26 cellular contexts compared by ENCODE assay signal in genomic region chr1:21750841-21751240, GRCh38.
"Had no signal": no experiment of that assay in that cellular context is flagged by ENCODE, and none has a peak within 500 bp of the region (broad histone marks: within the 10 kb centered on the region; RNA-seq: fewer than 3 reads in every experiment).

No MANE protein-coding gene starts in this region.

- H3K27ac Mint-ChIP-seq: mesothelial cell of epicardium; progenitor cell of endocrine pancreas; stimulated activated naive CD8-positive, alpha-beta T cell treated with anti-CD3 and anti-CD28 coated beads, Interleukin-15, amount 100 ng/mL, for 72 hours had no signal

- H3K9me3 ChIP-seq: gastroesophageal sphincter, heart left ventricle, mucosa of descending colon, neutrophil, pancreas, right lobe of liver, suprapubic skin, transverse colon, upper lobe of right lung, uterus had no signal

- H3K27me3 ChIP-seq: dorsolateral prefrontal cortex, gastroesophageal sphincter, heart left ventricle, hepatocyte, neutrophil, pancreas, right lobe of liver, suprapubic skin, transverse colon, upper lobe of right lung, uterus had no signal

- H3K9me3 Mint-ChIP-seq: mesothelial cell of epicardium; naive B cell; natural killer cell treated with Interleukin-12 subunit alpha and Interleukin-12 subunit beta and Interleukin-15 and Interleukin-18, amount 100 ng/mL, for 72 hours; neural crest cell; stimulated activated naive CD8-positive, alpha-beta T cell treated with anti-CD3 and anti-CD28 coated beads, Interleukin-15, amount 100 ng/mL, for 72 hours had no signal

- H3K27me3 Mint-ChIP-seq: naive B cell; natural killer cell treated with Interleukin-12 subunit alpha and Interleukin-12 subunit beta and Interleukin-15 and Interleukin-18, amount 100 ng/mL, for 72 hours; progenitor cell of endocrine pancreas; stimulated activated naive CD8-positive, alpha-beta T cell treated with anti-CD3 and anti-CD28 coated beads, Interleukin-15, amount 100 ng/mL, for 72 hours had no signal

- H2AFZ ChIP-seq: hepatocyte had no signal

- DNase-seq: dorsolateral prefrontal cortex; effector CD4-positive, alpha-beta T cell; heart left ventricle; kidney; mesenchymal stem cell; mucosa of descending colon; naive B cell; pancreas; right lobe of liver; small intestine; stimulated activated CD4-positive, alpha-beta T cell treated with anti-CD3 and anti-CD28 coated beads, Interleukin-15, amount 100 ng/mL, for 24 hours; stimulated activated CD4-positive, alpha-beta T cell treated with anti-CD3 and anti-CD28 coated beads, Interleukin-2, amount 100 ng/mL, for 48 hours; stimulated activated naive CD4-positive, alpha-beta T cell; stimulated activated naive CD8-positive, alpha-beta T cell treated with anti-CD3 and anti-CD28 coated beads, Interleukin-15, amount 100 ng/mL, for 72 hours; transverse colon; upper lobe of right lung; uterus had no signal

- H3K4me3 ChIP-seq: dorsolateral prefrontal cortex, gastroesophageal sphincter, heart left ventricle, hepatocyte, mucosa of descending colon, pancreas, right lobe of liver, suprapubic skin, transverse colon, upper lobe of right lung, uterus had no signal

- H3K4me1 ChIP-seq: gastroesophageal sphincter, right lobe of liver, suprapubic skin, transverse colon, upper lobe of right lung, uterus had no signal

- H3K27ac ChIP-seq: gastroesophageal sphincter, heart left ventricle, hepatocyte, neutrophil, pancreas, right lobe of liver, suprapubic skin, transverse colon, upper lobe of right lung, uterus had no signal

- ATAC-seq: gastroesophageal sphincter; heart left ventricle; left lobe of liver; mucosa of descending colon; natural killer cell treated with Interleukin-12 subunit alpha and Interleukin-12 subunit beta and Interleukin-15 and Interleukin-18, amount 100 ng/mL, for 72 hours; pancreas; right lobe of liver; stimulated activated naive CD8-positive, alpha-beta T cell treated with anti-CD3 and anti-CD28 coated beads, Interleukin-15, amount 100 ng/mL, for 72 hours; upper lobe of right lung had no signal

- H3K36me3 ChIP-seq: uterus had no signal

- H3K4me2 ChIP-seq: hepatocyte had no signal

- H3K4me3 Mint-ChIP-seq: mesothelial cell of epicardium; naive B cell; natural killer cell treated with Interleukin-12 subunit alpha and Interleukin-12 subunit beta and Interleukin-15 and Interleukin-18, amount 100 ng/mL, for 72 hours; neural crest cell; stimulated activated naive CD8-positive, alpha-beta T cell treated with anti-CD3 and anti-CD28 coated beads, Interleukin-15, amount 100 ng/mL, for 72 hours had no signal

- H3K4me1 Mint-ChIP-seq: mesothelial cell of epicardium; naive B cell; stimulated activated naive CD8-positive, alpha-beta T cell treated with anti-CD3 and anti-CD28 coated beads, Interleukin-15, amount 100 ng/mL, for 72 hours had no signal

- FAIRE-seq: kidney, pancreas, small intestine had no signal
